Comparison of ENCODE assay signal across 8 cellular contexts in genomic region chr5:43631182-43631910, GRCh38. TPM values are rescaled to one million over a fixed set of nuclear protein-coding genes. Genes with fewer than 3 reads are reported as not detected.
DNase-seq lines count a peak whose midpoint lies in the region; ATAC-seq, FAIRE-seq and TF ChIP-seq lines count a peak whose summit lies in the region.

No MANE protein-coding gene starts in this region.

- peak; percentile 97 for ATAC-seq in HG02642 (IDR thresholded peaks at IDR 0.05; ENCODE audit: poor library complexity, unreplicated experiment)
- ATAC-seq in sciatic nerve, result peak; percentile 93

- POLR2A ChIA-PET in RWPE1 (lab: Yijun Ruan, JAX; ENCODE audit: low non-redundant PET), result no interaction called here

- in situ Hi-C loops in astrocyte of the cerebellum (cut with HindIII; ENCODE audit: low sequenced_read_pairs), result no loop called here

- FAIRE-seq in A204.1 (lab: Jason Lieb, UNC) (peak; percentile 66), GM12891 (lab: Jason Lieb, UNC) (peak; percentile 74)

- H3K27ac ChIP-seq in RWPE1, result no peak overlapping the region

- CTCF ChIA-PET in RWPE1 (lab: Yijun Ruan, JAX), result interaction anchor here (0.6 to 1.1 kb wide), 6 partner anchors 16 to 797 kb away, joined by 3 to 4 read pairs (median 3); no protein-coding TSS in a partner anchor

- peak; percentile 68 for TF ChIP-seq CTCF in RWPE1 (conservative IDR thresholded peaks at IDR 0.05; ENCODE audit: low read depth)
- TF ChIP-seq CTCF in astrocyte of the cerebellum (IDR thresholded peaks at IDR 0.05; ENCODE audit: low read depth, low read length, missing control alignments), result peak; percentile 62

- no peak for TF ChIP-seq POLR2A in GM12891 (IDR thresholded peaks at IDR 0.05; ENCODE audit: low read depth, low read length)

- DNase-seq in GM12891 (ENCODE audit: insufficient read length, low spot score) (no peak), MV-4-11 (lab: John Stamatoyannopoulos, UW) (peak; percentile 70), RWPE1 (ENCODE audit: low spot score) (peak; percentile 38), astrocyte of the cerebellum (ENCODE audit: low read depth) (peak; percentile 65), hepatic stellate cell (ENCODE audit: low spot score) (peak; percentile 29), sciatic nerve (ENCODE audit: low spot score) (no peak)

- H3K4me3 ChIP-seq in astrocyte of the cerebellum (ENCODE audit: low read depth, low read length), result no peak overlapping the region

- intact Hi-C loops in sciatic nerve (cut with DNase I), result no loop called here

TF ChIP-seq in GM12891, 5 proteins besides CTCF, POLR2A, EP300 and RAD21:
- no peak for TF ChIP-seq POLR2AphosphoS5 (IDR thresholded peaks at IDR 0.05; ENCODE audit: low read depth, low read length)
- no peak for TF ChIP-seq POU2F2 (IDR thresholded peaks at IDR 0.05; ENCODE audit: low read depth, low read length)
- no peak for TF ChIP-seq TAF1 (IDR thresholded peaks at IDR 0.05; ENCODE audit: low read depth, low read length)
- TF ChIP-seq SPI1 (IDR thresholded peaks at IDR 0.05; ENCODE audit: low read depth, low read length), result no peak

RNA-seq across cellular contexts. Expression of gene NNT, which starts 28.4 kb away (rescaled TPM):
- 25.3 TPM for polyA plus RNA-seq in GM12891 (2012; ENCODE audit: low read depth, missing spikeins)
- 38.1 TPM for total RNA-seq in sciatic nerve

Comparison
In these comparisons a context has a peak if more than half of its experiments do, and no peak if none do; other contexts are left out.
1. DNase-seq: peak in MV-4-11 (single experiment), RWPE1 (single experiment), astrocyte of the cerebellum (single experiment) and hepatic stellate cell (single experiment); none in GM12891 (single experiment) and sciatic nerve (single experiment).